Comparison of ENCODE assay signal across 1 cellular context in genomic region chr1:145670995-145671394, GRCh38.
A peak's percentile ranks its signal among the peaks of the same experiment; 100 is the strongest.
TF ChIP-seq lines count a peak whose summit lies in the region.
"Not testable (repeated sequence)": the region's sequence is repeated elsewhere in the genome, so short reads cannot be mapped to it uniquely, and the experiment has no call there.

No MANE protein-coding gene starts in this region.

TF ChIP-seq in K562, 482 proteins besides CTCF, POLR2A, EP300 and RAD21:
- TF ChIP-seq PKNOX1 (IDR thresholded peaks at IDR 0.05) (peak; percentile 41; the same call in 1 of the 2 replicates), PBX2 (tag; conservative IDR thresholded peaks at IDR 0.05; ENCODE audit: low read depth) (peak; percentile 73), MEIS2 (IDR thresholded peaks at IDR 0.05; ENCODE audit: partially characterized antibody) (peak; percentile 77), ARID1B (IDR thresholded peaks at IDR 0.05) (peak; percentile 51; the same call in 1 of the 2 replicates), SOX6 (IDR thresholded peaks at IDR 0.05) (peak; percentile 59; the same call in 1 of the 2 replicates), CBFA2T3 (IDR thresholded peaks at IDR 0.05) (0 out of 2 replicates have a peak, but pooled peaks have one; percentile 11), CBFA2T2 (conservative IDR thresholded peaks at IDR 0.05) (0 out of 2 replicates have a peak, but pooled peaks have one; percentile 28), TAL1 (IDR thresholded peaks at IDR 0.05) (peak; percentile 42)
- TF ChIP-seq PBX2 (CRISPR knock-in tag; IDR thresholded peaks at IDR 0.05; ENCODE audit: low read depth) = not testable (repeated sequence)
